Comparison of ENCODE assay signal across 1 cellular context in the genomic region with DNA sequence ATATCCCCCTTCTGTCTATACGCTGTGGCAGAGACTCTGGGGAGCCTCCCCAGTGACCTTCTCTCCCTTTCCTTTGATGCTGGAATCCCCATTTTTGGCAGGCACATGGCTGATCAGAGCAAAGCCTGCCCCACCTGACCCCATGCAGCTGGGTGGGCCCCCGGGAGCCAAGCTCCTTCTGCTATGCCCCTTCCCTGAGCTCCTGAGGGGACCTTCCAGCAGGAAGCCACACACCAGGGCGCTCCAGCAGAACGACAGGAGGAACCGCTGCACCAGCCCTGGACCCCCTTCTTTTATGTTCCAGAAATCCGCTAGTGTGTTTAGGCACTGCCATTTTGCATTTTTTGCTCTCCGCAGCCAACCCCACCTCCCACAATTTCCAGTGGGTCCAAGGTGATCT.
TF ChIP-seq lines count a peak whose summit lies in the region.

No MANE protein-coding gene starts in this region.

TF ChIP-seq in GM23338, 12 proteins besides CTCF, POLR2A, EP300 and RAD21 (continued from another document):
- no peak for TF ChIP-seq ZNF462 (CRISPR knock-in tag; IDR thresholded peaks at IDR 0.05)
- no peak for TF ChIP-seq EZH2 (IDR thresholded peaks at IDR 0.05; ENCODE audit: low read depth, unreplicated experiment)
- no peak for TF ChIP-seq ZNF114 (CRISPR knock-in tag; IDR thresholded peaks at IDR 0.05)
- no peak for TF ChIP-seq STAT1 (IDR thresholded peaks at IDR 0.05; ENCODE audit: unreplicated experiment)
- no peak for TF ChIP-seq REST (IDR thresholded peaks at IDR 0.05; ENCODE audit: unreplicated experiment)
- no peak for TF ChIP-seq JUNB (IDR thresholded peaks at IDR 0.05; ENCODE audit: unreplicated experiment)
- TF ChIP-seq EZH2phosphoT487 (IDR thresholded peaks at IDR 0.05; ENCODE audit: unreplicated experiment): no peak
- TF ChIP-seq ZNF331 (CRISPR knock-in tag; IDR thresholded peaks at IDR 0.05; ENCODE audit: low read depth): no peak
- TF ChIP-seq POLR2AphosphoS5 (IDR thresholded peaks at IDR 0.05; ENCODE audit: low read depth): no peak
- TF ChIP-seq, protein P1, sequence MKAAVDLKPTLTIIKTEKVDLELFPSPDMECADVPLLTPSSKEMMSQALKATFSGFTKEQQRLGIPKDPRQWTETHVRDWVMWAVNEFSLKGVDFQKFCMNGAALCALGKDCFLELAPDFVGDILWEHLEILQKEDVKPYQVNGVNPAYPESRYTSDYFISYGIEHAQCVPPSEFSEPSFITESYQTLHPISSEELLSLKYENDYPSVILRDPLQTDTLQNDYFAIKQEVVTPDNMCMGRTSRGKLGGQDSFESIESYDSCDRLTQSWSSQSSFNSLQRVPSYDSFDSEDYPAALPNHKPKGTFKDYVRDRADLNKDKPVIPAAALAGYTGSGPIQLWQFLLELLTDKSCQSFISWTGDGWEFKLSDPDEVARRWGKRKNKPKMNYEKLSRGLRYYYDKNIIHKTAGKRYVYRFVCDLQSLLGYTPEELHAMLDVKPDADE (IDR thresholded peaks at IDR 0.05): no peak
